ENCODE assay signal across 9 cellular contexts in genomic region chr5:84274585-84275468, GRCh38.
DNase-seq lines count a peak whose midpoint lies in the region; ATAC-seq and TF ChIP-seq lines count a peak whose summit lies in the region.
"Had no signal": no experiment of that assay in that cellular context is flagged by ENCODE, and none has a peak within 500 bp of the region (broad histone marks: within the 10 kb centered on the region; RNA-seq: fewer than 3 reads in every experiment).

No MANE protein-coding gene starts in this region.

- TF ChIP-seq CTCF in CD14-positive monocyte (IDR thresholded peaks at IDR 0.05) = peak; percentile 71
- TF ChIP-seq CTCF in esophagus muscularis mucosa (IDR thresholded peaks at IDR 0.05) = peak in 2 of 3 experiments; percentile 41 to 45

- H3K9me3 ChIP-seq in esophagus muscularis mucosa = no peaks in the 10 kb centered on the region

- DNase-seq in CD14-positive monocyte (ENCODE audit: low spot score) (no peak), NCI-H82 treated with DMSO at 0.1 percent for 48 hours (lab: John Stamatoyannopoulos, UW; ENCODE audit: unreplicated experiment) (peak; percentile 16), esophagus muscularis mucosa (ENCODE audit: extremely low spot score) (no peak), skeletal muscle cell (ENCODE audit: low read depth) (peak; percentile 4), GOT3 (lab: John Stamatoyannopoulos, UW) (no peak)

- H3K36me3 Mint-ChIP-seq in CD14-positive monocyte = no peaks in the 10 kb centered on the region

- H3K27me3 ChIP-seq in esophagus muscularis mucosa = no peaks in the 10 kb centered on the region

- no peak for TF ChIP-seq POLR2A in esophagus muscularis mucosa (IDR thresholded peaks at IDR 0.05; ENCODE audit: low read depth)

- no peak overlapping the region for H3K4me3 Mint-ChIP-seq in CD14-positive monocyte

- H3K4me1 ChIP-seq in esophagus muscularis mucosa = no peaks in the 10 kb centered on the region

- H3K9me3 Mint-ChIP-seq in CD14-positive monocyte = peaks cover 0 to 2% (median 0%) of the 10 kb centered on the region in 7 donors

- 78% methylated on average over 3 of the region's 3 CpGs for WGBS in esophagus muscularis mucosa

- intact Hi-C loops in CD14-positive monocyte (cut with micrococcal nuclease) (no loop called here), esophagus muscularis mucosa (cut with DNase I) (no loop called here)

- H3K4me1 Mint-ChIP-seq in CD14-positive monocyte = no peaks in the 10 kb centered on the region

- no peak overlapping the region for H3K4me3 ChIP-seq in esophagus muscularis mucosa
- no peak overlapping the region for H3K4me3 ChIP-seq in skeletal muscle cell (ENCODE audit: low read depth, low read length)

- ATAC-seq in GM19467 (IDR thresholded peaks at IDR 0.05; ENCODE audit: unreplicated experiment) (peak; percentile 52), GM18502 (IDR thresholded peaks at IDR 0.05; ENCODE audit: poor library complexity, unreplicated experiment) (no peak), GM21367 (IDR thresholded peaks at IDR 0.05; ENCODE audit: unreplicated experiment) (no peak)

- H3K27me3 Mint-ChIP-seq in CD14-positive monocyte (ENCODE audit: low read depth in 3 of 3) = peaks cover 0 to 3% (median 0%) of the 10 kb centered on the region in 3 donors

- no peak overlapping the region for H3K27ac ChIP-seq in esophagus muscularis mucosa (replicated peaks in 1 of 4)
- H3K27ac ChIP-seq: epithelial cell of prostate had no signal

- H3K36me3 ChIP-seq in esophagus muscularis mucosa = no peaks in the 10 kb centered on the region

- no peak overlapping the region for H3K27ac Mint-ChIP-seq in CD14-positive monocyte

- no peak for TF ChIP-seq EP300 in esophagus muscularis mucosa (IDR thresholded peaks at IDR 0.05)

Comparison
In these comparisons a context has a peak if more than half of its experiments do, and no peak if none do; other contexts are left out.
1. DNase-seq: peak in NCI-H82 treated with DMSO at 0.1 percent for 48 hours (single experiment) and skeletal muscle cell (single experiment); none in CD14-positive monocyte (single experiment), esophagus muscularis mucosa (single experiment) and GOT3 (single experiment).